In genomic region chr3:58358808-58359207, GRCh38 we compare ENCODE assay signal across 22 cellular contexts.
"Had no signal": no experiment of that assay in that cellular context is flagged by ENCODE, and none has a peak within 500 bp of the region (broad histone marks: within the 10 kb centered on the region; RNA-seq: fewer than 3 reads in every experiment).

No MANE protein-coding gene starts in this region.

- H3K4me1 Mint-ChIP-seq: nephron had no signal

- H3K27ac Mint-ChIP-seq: activated naive CD4-positive, alpha-beta T cell treated with anti-CD3 and anti-CD28 coated beads for 36 hours; nephron; T-cell had no signal

- H3K27me3 ChIP-seq: body of pancreas, cardiac muscle cell, heart right ventricle, pancreas, thyroid gland had no signal

- H3K9me3 Mint-ChIP-seq: activated naive CD4-positive, alpha-beta T cell treated with anti-CD3 and anti-CD28 coated beads for 36 hours; activated T-cell treated with anti-CD3 and anti-CD28 coated beads, Interleukin-2, amount 50 U/mL, for 24 hours; nephron; stimulated activated effector memory CD8-positive, alpha-beta T cell treated with anti-CD3 and anti-CD28 coated beads, Interleukin-12 subunit alpha, Interleukin-12 subunit beta, amount 100 ng/mL, for 72 hours; T-cell had no signal

- H3K27ac ChIP-seq: body of pancreas, cardiac muscle cell, epithelial cell of prostate, heart right ventricle, pancreas, psoas muscle, thyroid gland had no signal

- H3K9me3 ChIP-seq: body of pancreas, heart right ventricle, pancreas, psoas muscle, thyroid gland had no signal

- H3K4me3 ChIP-seq: body of pancreas, cardiac muscle cell, heart right ventricle, pancreas, psoas muscle, thyroid gland had no signal

- H3K4me1 ChIP-seq: body of pancreas, pancreas had no signal

- ATAC-seq: body of pancreas, heart right ventricle, left cardiac atrium, pancreas, psoas muscle, right cardiac atrium, T-cell had no signal

- DNase-seq: activated CD8-positive, alpha-beta memory T cell treated with anti-CD3 and anti-CD28 coated beads for 24 hours; activated CD8-positive, alpha-beta memory T cell treated with anti-CD3 and anti-CD28 coated beads, Interleukin-2, amount 50 U/mL, for 4 hours; activated effector memory CD4-positive, alpha-beta T cell treated with Interleukin-2 at 50 U/mL for 16 hours; activated naive CD4-positive, alpha-beta T cell treated with anti-CD3 and anti-CD28 coated beads for 36 hours; activated T-cell treated with anti-CD3 and anti-CD28 coated beads, Interleukin-2, amount 50 U/mL, for 24 hours; anterior cingulate cortex; body of pancreas; cortex of kidney; heart right ventricle; islet precursor cell; left cardiac atrium; pancreas; psoas muscle; right cardiac atrium; stimulated activated CD4-positive, alpha-beta T cell treated with anti-CD3 and anti-CD28 coated beads, Interleukin-12 subunit alpha, Interleukin-12 subunit beta, amount 100 ng/mL, for 4 hours; T-cell; T-helper 9 cell; thyroid gland had no signal

- H3K4me3 Mint-ChIP-seq: activated naive CD4-positive, alpha-beta T cell treated with anti-CD3 and anti-CD28 coated beads for 36 hours; activated T-cell treated with anti-CD3 and anti-CD28 coated beads, Interleukin-2, amount 50 U/mL, for 24 hours; nephron; stimulated activated effector memory CD8-positive, alpha-beta T cell treated with anti-CD3 and anti-CD28 coated beads, Interleukin-12 subunit alpha, Interleukin-12 subunit beta, amount 100 ng/mL, for 72 hours; T-cell had no signal

- H3K36me3 ChIP-seq: cardiac muscle cell, heart right ventricle, pancreas, thyroid gland had no signal

- H3K27me3 Mint-ChIP-seq: activated T-cell treated with anti-CD3 and anti-CD28 coated beads, Interleukin-2, amount 50 U/mL, for 24 hours; T-cell had no signal

- H3K36me3 Mint-ChIP-seq: stimulated activated effector memory CD8-positive, alpha-beta T cell treated with anti-CD3 and anti-CD28 coated beads, Interleukin-12 subunit alpha, Interleukin-12 subunit beta, amount 100 ng/mL, for 72 hours had no signal
